In genomic region chr19:14090509-14091085, GRCh38 we compare ENCODE assay signal across 8 cellular contexts. TPM values are rescaled to one million over a fixed set of nuclear protein-coding genes. Genes with fewer than 3 reads are reported as not detected.
DNase-seq lines count a peak whose midpoint lies in the region; ATAC-seq and TF ChIP-seq lines count a peak whose summit lies in the region.

SAMD1 (minus strand) TSS chr19:14090751.

- TF ChIP-seq CTCF in parathyroid adenoma (IDR thresholded peaks at IDR 0.05), result no peak
- no peak for TF ChIP-seq CTCF in testis (IDR thresholded peaks at IDR 0.05)

- no peak for TF ChIP-seq POLR2A in testis (IDR thresholded peaks at IDR 0.05)

- DNase-seq in DMS 273 treated with DMSO at 0.1 percent for 48 hours (lab: John Stamatoyannopoulos, UW) (peak; percentile 34), LoVo (ENCODE audit: low spot score) (peak; percentile 81), SW 1271 (lab: John Stamatoyannopoulos, UW) (peak; percentile 59 to 84), cardiac septum (ENCODE audit: low spot score) (peak; percentile 93), testis (peak; percentile 94)
- DNase-seq in activated naive CD8-positive, alpha-beta T cell treated with anti-CD3 and anti-CD28 coated beads, Interleukin-2, amount 50 U/mL, for 24 hours, result peak; percentile 82

- H3K27me3 Mint-ChIP-seq in activated naive CD8-positive, alpha-beta T cell treated with anti-CD3 and anti-CD28 coated beads, Interleukin-2, amount 50 U/mL, for 24 hours, result no peaks in the 10 kb centered on the region

- H2AFZ ChIP-seq in parathyroid adenoma, result peak within 1 kb of the TSS; percentile 90

- 0 to 1% methylated on average over 31 to 39 of the region's 65 CpGs for WGBS in testis, 2 donors

- H3K9me3 ChIP-seq in parathyroid adenoma (ENCODE audit: control insufficient read depth, low read length) (no peaks in the 10 kb centered on the region), testis (no peaks in the 10 kb centered on the region)

- H3K27me3 ChIP-seq in parathyroid adenoma (ENCODE audit: control insufficient read depth, insufficient read depth, low read length), result no peaks in the 10 kb centered on the region
- H3K27me3 ChIP-seq in testis, result no peaks in the 10 kb centered on the region

- H3K27ac ChIP-seq in parathyroid adenoma, result peak within 1 kb of the TSS; percentile 80
- H3K27ac ChIP-seq in testis, result peak within 1 kb of the TSS; percentile 89 to 97

- H3K79me2 ChIP-seq in parathyroid adenoma, result no peaks in the 10 kb centered on the region

- H3K4me2 ChIP-seq in parathyroid adenoma (ENCODE audit: low read length), result peak within 1 kb of the TSS; percentile 100

- peak within 1 kb of the TSS; percentile 90 for H3K4me3 Mint-ChIP-seq in activated naive CD8-positive, alpha-beta T cell treated with anti-CD3 and anti-CD28 coated beads, Interleukin-2, amount 50 U/mL, for 24 hours

- H3K36me3 ChIP-seq in parathyroid adenoma (ENCODE audit: control insufficient read depth, insufficient read depth, low read length), result no peaks in the 10 kb centered on the region
- H3K36me3 ChIP-seq in testis (ENCODE audit: low read depth, missing control alignments), result no peaks in the 10 kb centered on the region

- H3K9ac ChIP-seq in parathyroid adenoma, result no peak within 1 kb of the TSS

- H3K36me3 Mint-ChIP-seq in activated naive CD8-positive, alpha-beta T cell treated with anti-CD3 and anti-CD28 coated beads, Interleukin-2, amount 50 U/mL, for 24 hours (ENCODE audit: low read depth), result peaks cover 17% of the 10 kb centered on the region

- H3K4me1 ChIP-seq in parathyroid adenoma, result peaks cover 5% of the 10 kb centered on the region
- peaks cover 19% of the 10 kb centered on the region for H3K4me1 ChIP-seq in testis

- intact Hi-C loops in cardiac septum (cut with DNase I) (loop anchor here (5.0 kb wide), 1 partner anchor 47 kb away; the partner anchor contains the start of gene ASF1B), testis (cut with DNase I; ENCODE audit: low total_unique reads) (no loop called here)

- H3K4me3 ChIP-seq in parathyroid adenoma (ENCODE audit: low read depth, low read length) (peak within 1 kb of the TSS; percentile 87), testis (peak within 1 kb of the TSS; percentile 71 to 82)

- H3K4me1 Mint-ChIP-seq in activated naive CD8-positive, alpha-beta T cell treated with anti-CD3 and anti-CD28 coated beads, Interleukin-2, amount 50 U/mL, for 24 hours, result peaks cover 20% of the 10 kb centered on the region

- ATAC-seq in GM21825 (IDR thresholded peaks at IDR 0.05; ENCODE audit: unreplicated experiment), result peak; percentile 33
- peak; percentile 57 for ATAC-seq in activated naive CD8-positive, alpha-beta T cell treated with anti-CD3 and anti-CD28 coated beads, Interleukin-2, amount 50 U/mL, for 24 hours

- H3K27ac Mint-ChIP-seq in activated naive CD8-positive, alpha-beta T cell treated with anti-CD3 and anti-CD28 coated beads, Interleukin-2, amount 50 U/mL, for 24 hours, result peak within 1 kb of the TSS; percentile 96

- peaks cover 7% of the 10 kb centered on the region for H3K9me3 Mint-ChIP-seq in activated naive CD8-positive, alpha-beta T cell treated with anti-CD3 and anti-CD28 coated beads, Interleukin-2, amount 50 U/mL, for 24 hours

RNA-seq across cellular contexts. Expression of gene SAMD1, which starts in this region (rescaled TPM):
- 41.8 TPM for total RNA-seq in cardiac septum
- total RNA-seq in testis, result 10 to 100 TPM; 50.6 to 72.9 TPM
- 34.0 TPM for polyA plus RNA-seq in testis (ENCODE audit: insufficient read depth, low read depth, low replicate concordance)

Comparison
In these comparisons a context has a peak if more than half of its experiments do, and no peak if none do; other contexts are left out.
1. Peak in every context shown above with its lines: DNase-seq, ATAC-seq, H3K4me3 ChIP-seq and H3K27ac ChIP-seq.
2. DNase-seq: peak in every context shown above with its lines; median percentile 94 in testis; 93 in cardiac septum; 82 in activated naive CD8-positive, alpha-beta T cell treated with anti-CD3 and anti-CD28 coated beads, Interleukin-2, amount 50 U/mL, for 24 hours; 81 in LoVo; 72 in SW 1271; 34 in DMS 273 treated with DMSO at 0.1 percent for 48 hours.